1 cellular context compared by ENCODE assay signal in genomic region chr15:43518073-43518761, GRCh38.
TF ChIP-seq lines count a peak whose summit lies in the region.

No MANE protein-coding gene starts in this region.

TF ChIP-seq in H1, 55 proteins besides CTCF, POLR2A, EP300 and RAD21:
- TF ChIP-seq POU5F1 (IDR thresholded peaks at IDR 0.05; ENCODE audit: low read depth, low read length) (no peak), POLR2AphosphoS5 (IDR thresholded peaks at IDR 0.05; ENCODE audit: low read depth, low read length) (peak; percentile 43), BACH1 (IDR thresholded peaks at IDR 0.05; ENCODE audit: low read length) (peak; percentile 83), KDM1A (IDR thresholded peaks at IDR 0.05; ENCODE audit: borderline replicate concordance, low read length) (0 out of 2 replicates have a peak, but pooled peaks have one; percentile 44), CTBP2 (IDR thresholded peaks at IDR 0.05; ENCODE audit: borderline replicate concordance, insufficient read depth, insufficient read length, low read length) (peak; percentile 86), ASH2L (IDR thresholded peaks at IDR 0.05; ENCODE audit: low read length) (peak; percentile 92), JUND (IDR thresholded peaks at IDR 0.05; ENCODE audit: low read length) (no peak), CBX5 (IDR thresholded peaks at IDR 0.05; ENCODE audit: low read depth, low read length) (no peak), SIN3A (conservative IDR thresholded peaks at IDR 0.05 in 1 of 2, IDR thresholded peaks at IDR 0.05 in 1 of 2; ENCODE audit: low read depth in 1 of 2, low read length in 2 of 2) (peak in 1 of 2 experiments; percentile 11; a peak in 1 of 4 replicates), RBBP5 (IDR thresholded peaks at IDR 0.05; ENCODE audit: borderline replicate concordance, low read depth, low read length) (no peak), TEAD4 (IDR thresholded peaks at IDR 0.05; ENCODE audit: low read depth, low read length) (no peak), CREB1 (IDR thresholded peaks at IDR 0.05) (no peak), SP4 (IDR thresholded peaks at IDR 0.05; ENCODE audit: low read length) (0 out of 2 replicates have a peak, but pooled peaks have one; percentile 41), SUZ12 (IDR thresholded peaks at IDR 0.05; ENCODE audit: low read length) (peak; percentile 35; the same call in 1 of the 2 replicates), KDM4A (IDR thresholded peaks at IDR 0.05; ENCODE audit: low read depth, low read length, severe bottlenecking) (peak; percentile 42), MAX (IDR thresholded peaks at IDR 0.05) (peak; percentile 14; the same call in 1 of the 2 replicates), HDAC2 (IDR thresholded peaks at IDR 0.05; ENCODE audit: borderline replicate concordance in 1 of 2, low read depth in 2 of 2, low read length in 2 of 2) (peak in 1 of 2 experiments; percentile 61; a peak in 1 of 4 replicates)
TF ChIP-seq in H1: peak in this region for 11.
